1 cellular context compared by ENCODE assay signal in genomic region chr6:2751871-2752270, GRCh38.
TF ChIP-seq lines count a peak whose summit lies in the region.

No MANE protein-coding gene starts in this region.

TF ChIP-seq in K562, 482 proteins besides CTCF, POLR2A, EP300 and RAD21 (continued from another document and continues in another):
- TF ChIP-seq ZMIZ1 (IDR thresholded peaks at IDR 0.05; ENCODE audit: low read depth in 2 of 2, low read length in 2 of 2) (0 out of 4 replicates have a peak, but pooled peaks of 1 of the 2 experiments have one; percentile 67), GTF2E2 (tag; IDR thresholded peaks at IDR 0.05) (0 out of 2 replicates have a peak, but pooled peaks have one; percentile 39), ETV5 (CRISPR knock-in tag; IDR thresholded peaks at IDR 0.05; ENCODE audit: low read depth) (peak; percentile 18; the same call in 1 of the 2 replicates), ETV1 (tag; conservative IDR thresholded peaks at IDR 0.05; ENCODE audit: low read depth) (0 out of 2 replicates have a peak, but pooled peaks have one; percentile 13), ZNF766 (CRISPR knock-in tag; conservative IDR thresholded peaks at IDR 0.05) (0 out of 2 replicates have a peak, but pooled peaks have one; percentile 8), GABPA (tag; conservative IDR thresholded peaks at IDR 0.05; ENCODE audit: low read depth) (peak; percentile 43; the same call in 1 of the 2 replicates), CBFB (CRISPR knock-in tag; IDR thresholded peaks at IDR 0.05) (no peak), FOXP1 (CRISPR knock-in tag; IDR thresholded peaks at IDR 0.05) (no peak), SMARCA4 (IDR thresholded peaks at IDR 0.05) (peak; percentile 45; the same call in 1 of the 2 replicates), EGR1 (conservative IDR thresholded peaks at IDR 0.05) (peak; percentile 67; the same call in 1 of the 2 replicates), RBM17 (IDR thresholded peaks at IDR 0.05; ENCODE audit: borderline replicate concordance, low read depth, low read length) (no peak), STAT5A (IDR thresholded peaks at IDR 0.05; ENCODE audit: borderline replicate concordance, low read length) (peak; percentile 60), CBFA2T2 (conservative IDR thresholded peaks at IDR 0.05) (peak; percentile 56), NKRF (IDR thresholded peaks at IDR 0.05; ENCODE audit: borderline replicate concordance) (no peak), TEAD4 (IDR thresholded peaks at IDR 0.05; ENCODE audit: low read length) (peak; percentile 90), TEAD4 (CRISPR knock-in tag; IDR thresholded peaks at IDR 0.05; ENCODE audit: borderline replicate concordance) (no peak), SMARCE1 (IDR thresholded peaks at IDR 0.05) (peak; percentile 46; the same call in 1 of the 2 replicates), ESRRB (CRISPR knock-in tag; IDR thresholded peaks at IDR 0.05; ENCODE audit: borderline replicate concordance) (no peak), PHF20 (IDR thresholded peaks at IDR 0.05; ENCODE audit: partially characterized antibody) (no peak), UBTF (IDR thresholded peaks at IDR 0.05; ENCODE audit: borderline replicate concordance in 1 of 2, low read depth in 2 of 2, low read length in 2 of 2) (0 out of 4 replicates have a peak, but pooled peaks of 1 of the 2 experiments have one; percentile 27), PHF8 (IDR thresholded peaks at IDR 0.05; ENCODE audit: borderline replicate concordance, low read length) (no peak), RNF2 (IDR thresholded peaks at IDR 0.05) (peak; percentile 52; the same call in 1 of the 2 replicates), SMARCB1 (IDR thresholded peaks at IDR 0.05; ENCODE audit: insufficient read length, low read depth) (peak; percentile 23), FOXA3 (CRISPR knock-in tag; conservative IDR thresholded peaks at IDR 0.05 in 1 of 2, IDR thresholded peaks at IDR 0.05 in 1 of 2) (no peak), DPF2 (IDR thresholded peaks at IDR 0.05) (peak; percentile 52; the same call in 1 of the 2 replicates), ZBTB2 (IDR thresholded peaks at IDR 0.05) (no peak), MXI1 (IDR thresholded peaks at IDR 0.05; ENCODE audit: low read depth, low read length) (no peak), KLF6 (CRISPR knock-in tag; IDR thresholded peaks at IDR 0.05; ENCODE audit: borderline replicate concordance) (no peak), THRB (CRISPR knock-in tag; conservative IDR thresholded peaks at IDR 0.05) (no peak), POLR2AphosphoS5 (IDR thresholded peaks at IDR 0.05; ENCODE audit: control insufficient read depth, insufficient read depth, low read depth, low read length) (0 out of 2 replicates have a peak, but pooled peaks have one; percentile 22), ELF4 (CRISPR knock-in tag; IDR thresholded peaks at IDR 0.05) (no peak), SOX6 (IDR thresholded peaks at IDR 0.05) (peak; percentile 33; the same call in 1 of the 2 replicates), ARID1B (IDR thresholded peaks at IDR 0.05) (peak; percentile 64), ZNF175 (CRISPR knock-in tag; IDR thresholded peaks at IDR 0.05; ENCODE audit: low read depth) (0 out of 2 replicates have a peak, but pooled peaks have one; percentile 44), BRF2 (IDR thresholded peaks at IDR 0.05; ENCODE audit: borderline replicate concordance, insufficient read depth, insufficient read length) (no peak), ZBTB1 (CRISPR knock-in tag; IDR thresholded peaks at IDR 0.05; ENCODE audit: borderline replicate concordance, low read depth) (peak; percentile 49; the same call in 1 of the 2 replicates), ZBTB7A (IDR thresholded peaks at IDR 0.05; ENCODE audit: borderline replicate concordance, control insufficient read depth, low read depth, low read length) (peak; percentile 44; the same call in 1 of the 2 replicates), RBFOX2 (IDR thresholded peaks at IDR 0.05; ENCODE audit: low read depth, low read length) (no peak), MLLT1 (IDR thresholded peaks at IDR 0.05) (no peak), BACH1 (tag; IDR thresholded peaks at IDR 0.05) (no peak), PML (IDR thresholded peaks at IDR 0.05; ENCODE audit: low read length) (peak; percentile 56; the same call in 1 of the 2 replicates), NEUROD1 (IDR thresholded peaks at IDR 0.05; ENCODE audit: borderline replicate concordance, low read depth, low read length, partially characterized antibody) (peak; percentile 43), BCL6 (CRISPR knock-in tag; IDR thresholded peaks at IDR 0.05) (no peak), U2AF2 (optimal IDR thresholded peaks at IDR 0.05; ENCODE audit: low read depth, low read length) (no peak), TRIM24 (IDR thresholded peaks at IDR 0.05) (0 out of 4 replicates have a peak, but pooled peaks of 1 of the 2 experiments have one; percentile 27), CREM (IDR thresholded peaks at IDR 0.05; ENCODE audit: low read depth) (peak; percentile 49), CBFA2T3 (IDR thresholded peaks at IDR 0.05) (peak; percentile 80), HMBOX1 (IDR thresholded peaks at IDR 0.05) (peak; percentile 90), ZNF589 (CRISPR knock-in tag; IDR thresholded peaks at IDR 0.05; ENCODE audit: low read depth) (0 out of 2 replicates have a peak, but pooled peaks have one; percentile 63)
